In the genomic region with DNA sequence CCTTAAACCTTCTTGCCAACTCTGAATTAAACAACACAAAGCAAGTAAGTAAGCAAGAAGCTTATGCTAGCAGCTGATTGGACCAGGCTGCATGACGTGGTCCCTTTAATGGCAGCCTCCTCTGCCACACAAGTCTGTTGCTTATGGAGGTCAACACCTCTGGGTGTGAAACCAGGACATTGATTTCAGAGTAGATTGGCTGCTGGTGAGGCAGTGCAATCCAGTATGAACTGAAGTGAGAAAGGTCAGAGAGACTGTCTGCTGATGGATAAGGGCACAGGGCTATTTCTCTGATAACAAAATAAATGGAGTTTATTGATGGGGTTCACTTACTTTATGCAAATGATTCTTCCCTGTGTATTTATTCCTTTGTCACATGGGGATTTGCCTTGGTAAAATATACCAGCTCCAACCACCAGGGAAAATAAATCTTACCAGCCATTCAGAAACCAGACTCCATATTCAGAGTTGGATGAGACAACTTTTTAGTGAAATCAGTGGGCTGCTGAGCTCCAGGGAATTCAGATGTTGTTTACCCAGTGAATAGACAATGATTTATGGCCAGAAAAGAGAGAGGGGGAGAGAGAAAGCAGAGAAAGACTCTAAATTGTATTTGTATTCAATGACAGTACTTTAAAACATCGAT, we compare ENCODE assay signal across 2 cellular contexts.
TF ChIP-seq lines count a peak whose summit lies in the region.

No MANE protein-coding gene starts in this region.

TF ChIP-seq in SK-N-SH, 30 proteins besides CTCF, POLR2A, EP300 and RAD21:
- no peak for TF ChIP-seq FOSL2 (IDR thresholded peaks at IDR 0.05; ENCODE audit: borderline replicate concordance, low read depth)
- TF ChIP-seq RFX5 (IDR thresholded peaks at IDR 0.05; ENCODE audit: low read length), result no peak
- no peak for TF ChIP-seq EZH2phosphoT487 (IDR thresholded peaks at IDR 0.05; ENCODE audit: borderline replicate concordance, low read depth)
- no peak for TF ChIP-seq SIN3A (IDR thresholded peaks at IDR 0.05; ENCODE audit: borderline replicate concordance, low read depth, low read length)
- TF ChIP-seq, protein P1, sequence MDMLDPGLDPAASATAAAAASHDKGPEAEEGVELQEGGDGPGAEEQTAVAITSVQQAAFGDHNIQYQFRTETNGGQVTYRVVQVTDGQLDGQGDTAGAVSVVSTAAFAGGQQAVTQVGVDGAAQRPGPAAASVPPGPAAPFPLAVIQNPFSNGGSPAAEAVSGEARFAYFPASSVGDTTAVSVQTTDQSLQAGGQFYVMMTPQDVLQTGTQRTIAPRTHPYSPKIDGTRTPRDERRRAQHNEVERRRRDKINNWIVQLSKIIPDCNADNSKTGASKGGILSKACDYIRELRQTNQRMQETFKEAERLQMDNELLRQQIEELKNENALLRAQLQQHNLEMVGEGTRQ (IDR thresholded peaks at IDR 0.05; ENCODE audit: borderline replicate concordance, low read depth, low read length), result no peak
- TF ChIP-seq, protein P2, sequence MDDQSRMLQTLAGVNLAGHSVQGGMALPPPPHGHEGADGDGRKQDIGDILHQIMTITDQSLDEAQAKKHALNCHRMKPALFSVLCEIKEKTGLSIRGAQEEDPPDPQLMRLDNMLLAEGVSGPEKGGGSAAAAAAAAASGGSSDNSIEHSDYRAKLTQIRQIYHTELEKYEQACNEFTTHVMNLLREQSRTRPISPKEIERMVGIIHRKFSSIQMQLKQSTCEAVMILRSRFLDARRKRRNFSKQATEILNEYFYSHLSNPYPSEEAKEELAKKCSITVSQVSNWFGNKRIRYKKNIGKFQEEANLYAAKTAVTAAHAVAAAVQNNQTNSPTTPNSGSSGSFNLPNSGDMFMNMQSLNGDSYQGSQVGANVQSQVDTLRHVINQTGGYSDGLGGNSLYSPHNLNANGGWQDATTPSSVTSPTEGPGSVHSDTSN (IDR thresholded peaks at IDR 0.05), result no peak

TF ChIP-seq in SK-N-SH treated with all-trans-retinoic acid at 6 μM for 48 hours, 23 proteins besides CTCF, POLR2A, EP300 and RAD21 (continued from another document):
- TF ChIP-seq ESRRG (CRISPR knock-in tag; IDR thresholded peaks at IDR 0.05) (no peak), TCF4 (CRISPR knock-in tag; IDR thresholded peaks at IDR 0.05; ENCODE audit: borderline replicate concordance) (no peak), SNAI2 (CRISPR knock-in tag; IDR thresholded peaks at IDR 0.05) (no peak), PPARA (CRISPR knock-in tag; IDR thresholded peaks at IDR 0.05; ENCODE audit: borderline replicate concordance) (no peak), ZNF565 (CRISPR knock-in tag; conservative IDR thresholded peaks at IDR 0.05; ENCODE audit: low read depth) (no peak), TOX (CRISPR knock-in tag; IDR thresholded peaks at IDR 0.05; ENCODE audit: borderline replicate concordance) (no peak), ARNTL (CRISPR knock-in tag; IDR thresholded peaks at IDR 0.05; ENCODE audit: borderline replicate concordance, low read depth) (no peak), ISL1 (CRISPR knock-in tag; IDR thresholded peaks at IDR 0.05) (no peak), CSDC2 (CRISPR knock-in tag; IDR thresholded peaks at IDR 0.05) (no peak), ZFP3 (CRISPR knock-in tag; IDR thresholded peaks at IDR 0.05) (no peak), RARB (CRISPR knock-in tag; IDR thresholded peaks at IDR 0.05) (no peak)
- TF ChIP-seq, protein P3, sequence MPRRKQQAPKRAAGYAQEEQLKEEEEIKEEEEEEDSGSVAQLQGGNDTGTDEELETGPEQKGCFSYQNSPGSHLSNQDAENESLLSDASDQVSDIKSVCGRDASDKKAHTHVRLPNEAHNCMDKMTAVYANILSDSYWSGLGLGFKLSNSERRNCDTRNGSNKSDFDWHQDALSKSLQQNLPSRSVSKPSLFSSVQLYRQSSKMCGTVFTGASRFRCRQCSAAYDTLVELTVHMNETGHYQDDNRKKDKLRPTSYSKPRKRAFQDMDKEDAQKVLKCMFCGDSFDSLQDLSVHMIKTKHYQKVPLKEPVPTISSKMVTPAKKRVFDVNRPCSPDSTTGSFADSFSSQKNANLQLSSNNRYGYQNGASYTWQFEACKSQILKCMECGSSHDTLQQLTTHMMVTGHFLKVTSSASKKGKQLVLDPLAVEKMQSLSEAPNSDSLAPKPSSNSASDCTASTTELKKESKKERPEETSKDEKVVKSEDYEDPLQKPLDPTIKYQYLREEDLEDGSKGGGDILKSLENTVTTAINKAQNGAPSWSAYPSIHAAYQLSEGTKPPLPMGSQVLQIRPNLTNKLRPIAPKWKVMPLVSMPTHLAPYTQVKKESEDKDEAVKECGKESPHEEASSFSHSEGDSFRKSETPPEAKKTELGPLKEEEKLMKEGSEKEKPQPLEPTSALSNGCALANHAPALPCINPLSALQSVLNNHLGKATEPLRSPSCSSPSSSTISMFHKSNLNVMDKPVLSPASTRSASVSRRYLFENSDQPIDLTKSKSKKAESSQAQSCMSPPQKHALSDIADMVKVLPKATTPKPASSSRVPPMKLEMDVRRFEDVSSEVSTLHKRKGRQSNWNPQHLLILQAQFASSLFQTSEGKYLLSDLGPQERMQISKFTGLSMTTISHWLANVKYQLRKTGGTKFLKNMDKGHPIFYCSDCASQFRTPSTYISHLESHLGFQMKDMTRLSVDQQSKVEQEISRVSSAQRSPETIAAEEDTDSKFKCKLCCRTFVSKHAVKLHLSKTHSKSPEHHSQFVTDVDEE (CRISPR knock-in tag; IDR thresholded peaks at IDR 0.05), result no peak
- TF ChIP-seq, protein P4, sequence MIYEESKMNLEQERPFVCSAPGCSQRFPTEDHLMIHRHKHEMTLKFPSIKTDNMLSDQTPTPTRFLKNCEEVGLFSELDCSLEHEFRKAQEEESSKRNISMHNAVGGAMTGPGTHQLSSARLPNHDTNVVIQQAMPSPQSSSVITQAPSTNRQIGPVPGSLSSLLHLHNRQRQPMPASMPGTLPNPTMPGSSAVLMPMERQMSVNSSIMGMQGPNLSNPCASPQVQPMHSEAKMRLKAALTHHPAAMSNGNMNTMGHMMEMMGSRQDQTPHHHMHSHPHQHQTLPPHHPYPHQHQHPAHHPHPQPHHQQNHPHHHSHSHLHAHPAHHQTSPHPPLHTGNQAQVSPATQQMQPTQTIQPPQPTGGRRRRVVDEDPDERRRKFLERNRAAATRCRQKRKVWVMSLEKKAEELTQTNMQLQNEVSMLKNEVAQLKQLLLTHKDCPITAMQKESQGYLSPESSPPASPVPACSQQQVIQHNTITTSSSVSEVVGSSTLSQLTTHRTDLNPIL (CRISPR knock-in tag; IDR thresholded peaks at IDR 0.05; ENCODE audit: low read depth), result no peak
- TF ChIP-seq, protein P5, sequence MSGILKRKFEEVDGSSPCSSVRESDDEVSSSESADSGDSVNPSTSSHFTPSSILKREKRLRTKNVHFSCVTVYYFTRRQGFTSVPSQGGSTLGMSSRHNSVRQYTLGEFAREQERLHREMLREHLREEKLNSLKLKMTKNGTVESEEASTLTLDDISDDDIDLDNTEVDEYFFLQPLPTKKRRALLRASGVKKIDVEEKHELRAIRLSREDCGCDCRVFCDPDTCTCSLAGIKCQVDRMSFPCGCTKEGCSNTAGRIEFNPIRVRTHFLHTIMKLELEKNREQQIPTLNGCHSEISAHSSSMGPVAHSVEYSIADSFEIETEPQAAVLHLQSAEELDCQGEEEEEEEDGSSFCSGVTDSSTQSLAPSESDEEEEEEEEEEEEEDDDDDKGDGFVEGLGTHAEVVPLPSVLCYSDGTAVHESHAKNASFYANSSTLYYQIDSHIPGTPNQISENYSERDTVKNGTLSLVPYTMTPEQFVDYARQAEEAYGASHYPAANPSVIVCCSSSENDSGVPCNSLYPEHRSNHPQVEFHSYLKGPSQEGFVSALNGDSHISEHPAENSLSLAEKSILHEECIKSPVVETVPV (CRISPR knock-in tag; IDR thresholded peaks at IDR 0.05), result no peak
- TF ChIP-seq, protein P6, sequence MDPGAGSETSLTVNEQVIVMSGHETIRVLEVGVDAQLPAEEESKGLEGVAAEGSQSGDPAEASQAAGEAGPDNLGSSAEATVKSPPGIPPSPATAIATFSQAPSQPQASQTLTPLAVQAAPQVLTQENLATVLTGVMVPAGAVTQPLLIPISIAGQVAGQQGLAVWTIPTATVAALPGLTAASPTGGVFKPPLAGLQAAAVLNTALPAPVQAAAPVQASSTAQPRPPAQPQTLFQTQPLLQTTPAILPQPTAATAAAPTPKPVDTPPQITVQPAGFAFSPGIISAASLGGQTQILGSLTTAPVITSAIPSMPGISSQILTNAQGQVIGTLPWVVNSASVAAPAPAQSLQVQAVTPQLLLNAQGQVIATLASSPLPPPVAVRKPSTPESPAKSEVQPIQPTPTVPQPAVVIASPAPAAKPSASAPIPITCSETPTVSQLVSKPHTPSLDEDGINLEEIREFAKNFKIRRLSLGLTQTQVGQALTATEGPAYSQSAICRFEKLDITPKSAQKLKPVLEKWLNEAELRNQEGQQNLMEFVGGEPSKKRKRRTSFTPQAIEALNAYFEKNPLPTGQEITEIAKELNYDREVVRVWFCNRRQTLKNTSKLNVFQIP (CRISPR knock-in tag; IDR thresholded peaks at IDR 0.05; ENCODE audit: borderline replicate concordance, low read depth), result no peak
